Comparison of ENCODE assay signal across 8 cellular contexts in the genomic region with DNA sequence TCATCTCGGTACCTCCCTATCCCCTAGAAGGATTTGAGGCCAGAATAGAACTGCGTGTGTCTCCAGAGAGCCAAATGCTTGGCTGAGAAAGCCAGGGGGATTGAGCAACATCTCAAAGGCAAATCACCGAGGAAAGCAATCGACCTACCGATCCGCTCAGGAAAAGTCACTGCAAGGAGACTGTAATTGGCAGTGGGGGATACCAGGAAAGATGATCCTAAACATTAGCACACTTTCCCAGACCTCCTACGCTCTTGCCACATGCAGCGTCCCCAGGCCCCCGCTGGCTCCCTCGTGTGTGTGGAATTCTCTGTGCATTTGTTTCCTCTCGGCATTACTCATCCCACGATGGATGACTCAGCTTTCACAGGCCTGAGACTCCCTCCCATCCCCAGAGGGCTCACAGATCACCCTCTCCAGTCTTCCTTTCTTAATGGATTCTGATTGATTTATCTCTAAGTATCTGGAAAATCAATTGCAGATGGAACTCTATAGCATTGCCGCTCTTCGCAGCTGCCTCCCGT.
A peak's percentile ranks its signal among the peaks of the same experiment; 100 is the strongest.
DNase-seq lines count a peak whose midpoint lies in the region; ATAC-seq and TF ChIP-seq lines count a peak whose summit lies in the region.

No MANE protein-coding gene starts in this region.

- no peak overlapping the region for H3K27ac ChIP-seq in mammary epithelial cell (ENCODE audit: insufficient read depth, low read depth, low read length)

- no peaks in the 10 kb centered on the region for H3K79me2 ChIP-seq in mammary epithelial cell (ENCODE audit: insufficient read depth, low read length)

- TF ChIP-seq CTCF in mammary epithelial cell (conservative IDR thresholded peaks at IDR 0.05 in 1 of 2, IDR thresholded peaks at IDR 0.05 in 1 of 2; ENCODE audit: extremely low read depth in 1 of 2, insufficient read depth in 1 of 2, low read depth in 1 of 2, low read length in 2 of 2) (peak; percentile 75 to 80), type B pancreatic cell (conservative IDR thresholded peaks at IDR 0.05) (peak; percentile 62), CD14-positive monocyte (IDR thresholded peaks at IDR 0.05) (no peak)

- H3K4me1 ChIP-seq in mammary epithelial cell (ENCODE audit: insufficient read depth, low read length), result peaks cover 31% of the 10 kb centered on the region

- H3K4me3 Mint-ChIP-seq in type B pancreatic cell (peak overlapping the region; percentile 50), CD14-positive monocyte (no peak overlapping the region)

- no peaks in the 10 kb centered on the region for H4K20me1 ChIP-seq in mammary epithelial cell (ENCODE audit: insufficient read depth, low read length)

- no peaks in the 10 kb centered on the region for H3K27me3 ChIP-seq in mammary epithelial cell (ENCODE audit: insufficient read depth, low read length)

- H3K9me3 Mint-ChIP-seq in type B pancreatic cell (peaks cover under 1% of the 10 kb centered on the region), CD14-positive monocyte (peaks cover 1 to 34% (median 14%) of the 10 kb centered on the region in 7 donors)

- dilution Hi-C loops in mammary epithelial cell (cut with HindIII; ENCODE audit: low sequenced_read_pairs), result no loop called here

- H3K27ac Mint-ChIP-seq in type B pancreatic cell (peak overlapping the region; percentile 48), CD14-positive monocyte (no peak overlapping the region)

- H3K4me1 Mint-ChIP-seq in type B pancreatic cell (ENCODE audit: unreplicated experiment) (peaks cover 47% of the 10 kb centered on the region), CD14-positive monocyte (no peaks in the 10 kb centered on the region)

- H3K36me3 ChIP-seq in mammary epithelial cell (ENCODE audit: insufficient read depth, low read length), result no peaks in the 10 kb centered on the region

- ATAC-seq in left colon (no peak), GM21529 (IDR thresholded peaks at IDR 0.05; ENCODE audit: unreplicated experiment) (no peak), GM21723 (IDR thresholded peaks at IDR 0.05; ENCODE audit: unreplicated experiment) (no peak)

- H3K9ac ChIP-seq in mammary epithelial cell (ENCODE audit: insufficient read depth, low read length), result peak overlapping the region; percentile 15

- no peak overlapping the region for H3K4me3 ChIP-seq in mammary epithelial cell (replicated peaks in 1 of 3; ENCODE audit: insufficient read depth in 1 of 3, low read depth in 2 of 3, low read length in 3 of 3)

- no TSS peak for BruUV-seq in mammary epithelial cell (replicated peaks; lab: Mats Ljungman, UMichigan)

- H3K27me3 Mint-ChIP-seq in type B pancreatic cell, result no peaks in the 10 kb centered on the region
- H3K27me3 Mint-ChIP-seq in CD14-positive monocyte (ENCODE audit: low read depth in 3 of 3), result no peaks in the 10 kb centered on the region

- peak; percentile 20 for DNase-seq in DMS 273 (lab: John Stamatoyannopoulos, UW; ENCODE audit: unreplicated experiment)
- no peak for DNase-seq in DMS 273 treated with DMSO at 0.1 percent for 48 hours (lab: John Stamatoyannopoulos, UW)
- peak; percentile 88 for DNase-seq in mammary epithelial cell
- peak; percentile 19 to 34 for DNase-seq in left colon
- no peak for DNase-seq in type B pancreatic cell (ENCODE audit: extremely low spot score, unreplicated experiment)
- no peak for DNase-seq in CD14-positive monocyte (ENCODE audit: low spot score)

- 23% methylated on average over 11 of the region's 15 CpGs for WGBS in mammary epithelial cell (ENCODE audit: low coverage, missing lambda C conversion rate)

- H3K36me3 Mint-ChIP-seq in type B pancreatic cell (no peaks in the 10 kb centered on the region), CD14-positive monocyte (no peaks in the 10 kb centered on the region)

- in situ Hi-C loops in mammary epithelial cell (cut with MboI; ENCODE audit: low sequenced_read_pairs in 2 of 2), result no loop called here

- peak overlapping the region; percentile 81 for H2AFZ ChIP-seq in mammary epithelial cell (ENCODE audit: low read depth, low read length)

- CTCF ChIA-PET in mammary epithelial cell (lab: Charles Lee; ENCODE audit: low non-redundant PET), result no interaction called here

- H3K9me3 ChIP-seq in mammary epithelial cell (replicated peaks; ENCODE audit: insufficient read depth, low read length), result no peaks in the 10 kb centered on the region

- intact Hi-C loops in mammary epithelial cell (cut with micrococcal nuclease) (loop anchor here (5.0 kb wide), 3 partner anchors 68 to 198 kb away; a partner anchor contains a TSS), left colon (cut with DNase I, micrococcal nuclease) (no loop called here), CD14-positive monocyte (cut with micrococcal nuclease) (no loop called here)

- H3K4me2 ChIP-seq in mammary epithelial cell (ENCODE audit: insufficient read depth, low read depth, low read length), result peak overlapping the region; percentile 63

Comparison
In these comparisons a context has a peak if more than half of its experiments do, and no peak if none do; other contexts are left out.
1. DNase-seq: peak in DMS 273 (single experiment), mammary epithelial cell (single experiment) and left colon (2 of 2); none in DMS 273 treated with DMSO at 0.1 percent for 48 hours (single experiment), type B pancreatic cell (single experiment) and CD14-positive monocyte (single experiment).